Comparison of ENCODE assay signal across 13 cellular contexts in genomic region chr11:34585304-34585869, GRCh38. TPM values are rescaled to one million over a fixed set of nuclear protein-coding genes. Genes with fewer than 3 reads are reported as not detected.
DNase-seq lines count a peak whose midpoint lies in the region; ATAC-seq and TF ChIP-seq lines count a peak whose summit lies in the region.
"Had no signal": no experiment of that assay in that cellular context is flagged by ENCODE, and none has a peak within 500 bp of the region (broad histone marks: within the 10 kb centered on the region; RNA-seq: fewer than 3 reads in every experiment).

No MANE protein-coding gene starts in this region.

- H2AFZ ChIP-seq in osteoblast (ENCODE audit: low read length) = peak overlapping the region; percentile 73

- H3K4me3 ChIP-seq in GM06990 (replicated peaks; ENCODE audit: low read depth, low read length) (no peak overlapping the region), duodenal mucosa (ENCODE audit: low read depth in 1 of 2, low read length in 2 of 2) (no peak overlapping the region), osteoblast (ENCODE audit: insufficient read depth, low read length) (no peak overlapping the region)

- peak; percentile 25 for DNase-seq in GM06990 (ENCODE audit: extremely low read depth, insufficient read length)
- no peak for DNase-seq in osteoblast (ENCODE audit: insufficient read length, low spot score, missing footprints)
- DNase-seq in NCI-H2196 (lab: John Stamatoyannopoulos, UW; ENCODE audit: unreplicated experiment) = no peak
- no peak for DNase-seq in NCI-H187 (lab: John Stamatoyannopoulos, UW)
- DNase-seq in SIG-M5 treated with dmso at 0.1 percent for 504 hours (lab: John Stamatoyannopoulos, UW; ENCODE audit: unreplicated experiment) = no peak
- DNase-seq in activated naive CD4-positive, alpha-beta T cell treated with Interleukin-2 at 50 U/mL for 16 hours = no peak
- DNase-seq: activated CD8-positive, alpha-beta memory T cell treated with anti-CD3 and anti-CD28 coated beads for 24 hours; occipital lobe had no signal

- H4K20me1 ChIP-seq in osteoblast (ENCODE audit: insufficient read depth, low read length) = no peaks in the 10 kb centered on the region

- H3K27ac ChIP-seq in duodenal mucosa (ENCODE audit: low read depth, low read length) = peak overlapping the region; percentile 10
- H3K27ac ChIP-seq in osteoblast (ENCODE audit: low read depth, low read length) = no peak overlapping the region

- no peaks in the 10 kb centered on the region for H3K36me3 ChIP-seq in GM06990 (ENCODE audit: control insufficient read depth, insufficient read depth, low read length)
- no peaks in the 10 kb centered on the region for H3K36me3 ChIP-seq in duodenal mucosa (ENCODE audit: control insufficient read depth in 1 of 2, insufficient read depth in 2 of 2, low read length in 2 of 2)
- no peaks in the 10 kb centered on the region for H3K36me3 ChIP-seq in osteoblast (ENCODE audit: insufficient read depth, low read length)

- TF ChIP-seq CTCF in GM06990 (IDR thresholded peaks at IDR 0.05; ENCODE audit: insufficient read depth, low read length, poor library complexity, severe bottlenecking) (no peak), osteoblast (IDR thresholded peaks at IDR 0.05; ENCODE audit: extremely low read depth, low read depth, low read length) (no peak)

- ATAC-seq in HG03159 (IDR thresholded peaks at IDR 0.05; ENCODE audit: unreplicated experiment) = peak; percentile 43
- ATAC-seq: activated naive CD4-positive, alpha-beta T cell treated with anti-CD3 and anti-CD28 coated beads, Interleukin-2, amount 50 U/mL, for 72 hours had no signal

- H3K4me2 ChIP-seq in osteoblast (ENCODE audit: insufficient read depth, low read length) = peak overlapping the region; percentile 80

- no peaks in the 10 kb centered on the region for H3K9me3 ChIP-seq in duodenal mucosa (ENCODE audit: control insufficient read depth in 1 of 2, low read length in 2 of 2)
- no peaks in the 10 kb centered on the region for H3K9me3 ChIP-seq in osteoblast (ENCODE audit: low read depth, low read length)

- H3K9ac ChIP-seq in duodenal mucosa (ENCODE audit: low read depth in 1 of 2, low read length in 2 of 2) = peak overlapping the region in 1 of 2 donors; percentile 34

- H3K79me2 ChIP-seq in osteoblast (ENCODE audit: insufficient read depth, low read length) = no peaks in the 10 kb centered on the region

- H3K4me1 ChIP-seq in duodenal mucosa (ENCODE audit: control insufficient read depth in 1 of 2, insufficient read depth in 2 of 2, low read length in 2 of 2) (peaks cover 28 to 40% of the 10 kb centered on the region in 2 donors), osteoblast (ENCODE audit: insufficient read depth, low read length) (peaks cover 5% of the 10 kb centered on the region)

- H3K27me3 ChIP-seq in GM06990 (replicated peaks; ENCODE audit: control insufficient read depth, insufficient read depth, low read length) (no peaks in the 10 kb centered on the region; the same call in none of the 2 replicates), duodenal mucosa (ENCODE audit: control insufficient read depth in 1 of 2, insufficient read depth in 2 of 2, low read length in 2 of 2) (no peaks in the 10 kb centered on the region), osteoblast (ENCODE audit: insufficient read depth, low read length) (peaks cover 30% of the 10 kb centered on the region)

RNA-seq across cellular contexts. Expression of gene EHF, which starts 35.5 kb away (rescaled TPM):
- total RNA-seq in osteoblast = not detected in 2 replicates
- total RNA-seq: activated naive CD4-positive, alpha-beta T cell treated with anti-CD3 and anti-CD28 coated beads, Interleukin-2, amount 50 U/mL, for 72 hours; CD4-positive, CD25-positive, alpha-beta regulatory T cell; H4 had no signal
